Comparison of ENCODE assay signal across 8 cellular contexts in genomic region chr1:201461193-201461657, GRCh38. TPM values are rescaled to one million over a fixed set of nuclear protein-coding genes. Genes with fewer than 3 reads are reported as not detected.
DNase-seq lines count a peak whose midpoint lies in the region; ATAC-seq and TF ChIP-seq lines count a peak whose summit lies in the region.

No MANE protein-coding gene starts in this region.

- H3K4me1 ChIP-seq in PC-3 (ENCODE audit: insufficient read depth, low read length) (peaks cover 71% of the 10 kb centered on the region), esophagus (ENCODE audit: control insufficient read depth in 2 of 2, insufficient read depth in 2 of 2, low read length in 1 of 2) (peaks cover 4 to 32% of the 10 kb centered on the region in 2 donors)

- H3K27ac ChIP-seq in PC-3 (ENCODE audit: low read length): peak overlapping the region; percentile 84
- H3K27ac ChIP-seq in esophagus (ENCODE audit: low read depth in 2 of 2, low read length in 1 of 2): peak overlapping the region; percentile 99 to 100

- intact Hi-C loops in PC-3 (cut with micrococcal nuclease): loop anchor here (1.0 kb wide), 2 partner anchors 19 to 26 kb away; no protein-coding TSS in a partner anchor

- H3K27me3 ChIP-seq in PC-3 (ENCODE audit: low read length) (no peaks in the 10 kb centered on the region), esophagus (ENCODE audit: control insufficient read depth in 1 of 2, insufficient read depth in 2 of 2, low read length in 2 of 2) (no peaks in the 10 kb centered on the region)

- H3K4me3 ChIP-seq in PC-3 (ENCODE audit: low read length) (peak overlapping the region; percentile 37), esophagus (ENCODE audit: low read depth in 1 of 2, low read length in 2 of 2) (peak overlapping the region in 1 of 2 donors; percentile 1)

- 56 to 61% methylated on average over 5 of the region's 5 CpGs for WGBS in esophagus, 2 donors

- no peak for TF ChIP-seq CTCF in PC-3 (conservative IDR thresholded peaks at IDR 0.05; ENCODE audit: low read depth, low read length)

- peak; percentile 86 for ATAC-seq in PC-3
- no peak for ATAC-seq in HG03025 (IDR thresholded peaks at IDR 0.05; ENCODE audit: low FRiP score, unreplicated experiment)

- H3K79me2 ChIP-seq in PC-3 (ENCODE audit: low read length): peaks cover 19% of the 10 kb centered on the region

- POLR2A ChIA-PET in PC-3 (lab: Charles Lee; ENCODE audit: unreplicated experiment): interaction anchor here (0.5 to 1.6 kb wide), 4 partner anchors 15 to 417 kb away, joined by 3 to 7 read pairs (median 6); no protein-coding TSS in a partner anchor

- H3F3A ChIP-seq in PC-3 (ENCODE audit: low read length, unreplicated experiment): peaks cover 13% of the 10 kb centered on the region

- CTCF ChIA-PET in PC-3 (lab: Charles Lee): interaction anchor here (0.7 to 3.4 kb wide), 6 partner anchors 10 to 28 kb away, joined by 3 to 31 read pairs (median 4); no protein-coding TSS in a partner anchor

- H2AFZ ChIP-seq in PC-3 (ENCODE audit: low read length): no peak overlapping the region

- H3K9me3 ChIP-seq in PC-3 (ENCODE audit: low read length) (no peaks in the 10 kb centered on the region), esophagus (ENCODE audit: control insufficient read depth in 2 of 2, insufficient read depth in 1 of 2, low read depth in 1 of 2, low read length in 1 of 2) (no peaks in the 10 kb centered on the region)

- no peaks in the 10 kb centered on the region for H4K20me1 ChIP-seq in PC-3 (ENCODE audit: low read length)

- DNase-seq in AG20443 (ENCODE audit: low spot score) (peak; percentile 77), PC-3 (peak; percentile 100), non-pigmented ciliary epithelial cell (ENCODE audit: low read depth) (peak; percentile 94), D341Med (ENCODE audit: low spot score) (no peak), retina (no peak)
- no peak for DNase-seq in activated CD8-positive, alpha-beta memory T cell treated with anti-CD3 and anti-CD28 coated beads, Interleukin-2, amount 50 U/mL, for 48 hours

- H3K36me3 ChIP-seq in PC-3 (ENCODE audit: low read depth, low read length) (peaks cover 17% of the 10 kb centered on the region), esophagus (ENCODE audit: control insufficient read depth in 2 of 2, insufficient read depth in 2 of 2, low read length in 1 of 2) (peaks cover 0 to 15% of the 10 kb centered on the region in 2 donors)

- H3K9ac ChIP-seq in PC-3 (ENCODE audit: low read length): peak overlapping the region; percentile 80

- no peaks in the 10 kb centered on the region for H3K9me2 ChIP-seq in PC-3 (replicated peaks; ENCODE audit: low read length)

- H3K4me2 ChIP-seq in PC-3 (ENCODE audit: low read length): peak overlapping the region; percentile 73

- no TSS peak for BruUV-seq in PC-3 (replicated peaks; lab: Mats Ljungman, UMichigan)

RNA-seq across cellular contexts. Expression of gene PHLDA3, which starts 7.8 kb away (rescaled TPM):
- 216 and 349 TPM in 2 replicates for total RNA-seq in PC-3 (2014; rRNA removed)
- 10 to 100 TPM; 40.4 to 76.9 TPM for polyA plus RNA-seq in esophagus

RNA-seq across cellular contexts. Expression of gene TNNI1, which starts 39.7 kb away (rescaled TPM):
- not detected in 2 replicates for total RNA-seq in PC-3 (2014; rRNA removed)
- polyA plus RNA-seq in esophagus: under 1 TPM; 0.02 to 0.14 TPM

RNA-seq across cellular contexts. Expression of gene CSRP1, which starts 45.7 kb away (rescaled TPM):
- total RNA-seq in PC-3 (2014; rRNA removed): 147 and 189 TPM in 2 replicates
- polyA plus RNA-seq in esophagus: 100 to 1,000 TPM; 174 to 333 TPM

Comparison
In these comparisons a context has a peak if more than half of its experiments do, and no peak if none do; other contexts are left out.
1. DNase-seq: peak in AG20443 (single experiment), PC-3 (single experiment) and non-pigmented ciliary epithelial cell (single experiment); none in D341Med (single experiment), retina (single experiment) and activated CD8-positive, alpha-beta memory T cell treated with anti-CD3 and anti-CD28 coated beads, Interleukin-2, amount 50 U/mL, for 48 hours (single experiment).